ENCODE assay signal across 1 cellular context in the genomic region with DNA sequence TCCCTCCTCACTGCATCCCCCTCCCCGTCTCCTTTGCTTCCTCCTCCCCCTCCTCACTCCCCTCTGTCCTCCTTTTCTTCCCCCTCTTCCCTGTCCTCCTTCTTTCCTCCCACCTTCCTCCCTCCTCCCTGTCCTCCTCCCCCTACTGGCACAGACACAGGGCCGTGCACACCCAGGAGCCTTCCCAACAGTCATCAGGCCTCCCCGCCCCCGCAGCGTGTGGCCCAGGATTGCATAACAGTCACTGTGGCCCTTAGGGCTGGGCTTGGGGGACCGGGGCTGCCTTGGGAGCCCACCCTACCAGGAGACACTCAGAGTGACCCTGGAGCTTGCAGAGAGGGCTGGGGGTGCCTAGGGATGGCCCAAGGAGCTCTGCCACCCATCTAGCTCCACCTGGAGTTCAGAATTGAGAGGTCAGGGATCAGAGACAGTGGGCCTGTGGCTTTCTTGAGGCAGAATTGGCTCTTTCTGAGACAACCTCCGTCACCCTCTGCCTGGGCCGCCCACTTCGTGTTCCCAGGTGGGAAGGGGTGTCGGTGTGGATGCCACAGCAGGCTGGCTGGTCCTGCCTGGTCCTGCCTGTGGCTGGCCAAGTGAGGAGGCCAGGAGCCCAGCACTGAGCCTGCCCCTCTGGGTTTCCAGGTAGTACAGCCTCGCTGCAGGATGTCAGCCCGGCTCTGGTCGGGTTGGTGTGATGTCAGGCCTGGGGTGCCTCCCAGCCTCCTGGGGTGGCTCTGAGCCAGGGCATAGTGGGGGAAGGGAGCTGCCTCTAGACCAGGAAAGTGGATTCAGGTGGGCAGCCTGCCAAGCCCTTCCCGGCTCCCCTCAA.
TF ChIP-seq lines count a peak whose summit lies in the region.

No MANE protein-coding gene starts in this region.

TF ChIP-seq in K562, 482 proteins besides CTCF, POLR2A, EP300 and RAD21 (continues in another document):
- no peak for TF ChIP-seq PRPF4 (IDR thresholded peaks at IDR 0.05; ENCODE audit: insufficient read depth, low read depth, low read length, poor library complexity, severe bottlenecking)
- TF ChIP-seq CREM (IDR thresholded peaks at IDR 0.05; ENCODE audit: low read depth), result peak; percentile 74
- no peak for TF ChIP-seq ZNF696 (CRISPR knock-in tag; conservative IDR thresholded peaks at IDR 0.05)
- peak; percentile 94 for TF ChIP-seq CEBPG (CRISPR knock-in tag; IDR thresholded peaks at IDR 0.05)
- peak; percentile 84 to 87 for TF ChIP-seq CEBPG (tag; conservative IDR thresholded peaks at IDR 0.05 in 1 of 2, IDR thresholded peaks at IDR 0.05 in 1 of 2)
- TF ChIP-seq THRA (IDR thresholded peaks at IDR 0.05), result no peak
- TF ChIP-seq RAD51 (IDR thresholded peaks at IDR 0.05; ENCODE audit: borderline replicate concordance, low read depth), result peak; percentile 20; the same call in 1 of the 2 replicates
- TF ChIP-seq ZC3H8 (IDR thresholded peaks at IDR 0.05), result no peak
- TF ChIP-seq MEIS2 (IDR thresholded peaks at IDR 0.05; ENCODE audit: partially characterized antibody), result no peak
- TF ChIP-seq FOXK2 (conservative IDR thresholded peaks at IDR 0.05 in 1 of 2, IDR thresholded peaks at IDR 0.05 in 1 of 2; ENCODE audit: low read depth in 2 of 2), result peak in 1 of 2 experiments; percentile 21; a peak in 1 of 4 replicates
- no peak for TF ChIP-seq ATF1 (CRISPR knock-in tag; IDR thresholded peaks at IDR 0.05)
- peak; percentile 48 for TF ChIP-seq ATF1 (tag; IDR thresholded peaks at IDR 0.05)
- no peak for TF ChIP-seq THAP7 (CRISPR knock-in tag; IDR thresholded peaks at IDR 0.05)
- no peak for TF ChIP-seq FUS (optimal IDR thresholded peaks at IDR 0.05; ENCODE audit: low read depth, low read length)
- TF ChIP-seq, protein P1, sequence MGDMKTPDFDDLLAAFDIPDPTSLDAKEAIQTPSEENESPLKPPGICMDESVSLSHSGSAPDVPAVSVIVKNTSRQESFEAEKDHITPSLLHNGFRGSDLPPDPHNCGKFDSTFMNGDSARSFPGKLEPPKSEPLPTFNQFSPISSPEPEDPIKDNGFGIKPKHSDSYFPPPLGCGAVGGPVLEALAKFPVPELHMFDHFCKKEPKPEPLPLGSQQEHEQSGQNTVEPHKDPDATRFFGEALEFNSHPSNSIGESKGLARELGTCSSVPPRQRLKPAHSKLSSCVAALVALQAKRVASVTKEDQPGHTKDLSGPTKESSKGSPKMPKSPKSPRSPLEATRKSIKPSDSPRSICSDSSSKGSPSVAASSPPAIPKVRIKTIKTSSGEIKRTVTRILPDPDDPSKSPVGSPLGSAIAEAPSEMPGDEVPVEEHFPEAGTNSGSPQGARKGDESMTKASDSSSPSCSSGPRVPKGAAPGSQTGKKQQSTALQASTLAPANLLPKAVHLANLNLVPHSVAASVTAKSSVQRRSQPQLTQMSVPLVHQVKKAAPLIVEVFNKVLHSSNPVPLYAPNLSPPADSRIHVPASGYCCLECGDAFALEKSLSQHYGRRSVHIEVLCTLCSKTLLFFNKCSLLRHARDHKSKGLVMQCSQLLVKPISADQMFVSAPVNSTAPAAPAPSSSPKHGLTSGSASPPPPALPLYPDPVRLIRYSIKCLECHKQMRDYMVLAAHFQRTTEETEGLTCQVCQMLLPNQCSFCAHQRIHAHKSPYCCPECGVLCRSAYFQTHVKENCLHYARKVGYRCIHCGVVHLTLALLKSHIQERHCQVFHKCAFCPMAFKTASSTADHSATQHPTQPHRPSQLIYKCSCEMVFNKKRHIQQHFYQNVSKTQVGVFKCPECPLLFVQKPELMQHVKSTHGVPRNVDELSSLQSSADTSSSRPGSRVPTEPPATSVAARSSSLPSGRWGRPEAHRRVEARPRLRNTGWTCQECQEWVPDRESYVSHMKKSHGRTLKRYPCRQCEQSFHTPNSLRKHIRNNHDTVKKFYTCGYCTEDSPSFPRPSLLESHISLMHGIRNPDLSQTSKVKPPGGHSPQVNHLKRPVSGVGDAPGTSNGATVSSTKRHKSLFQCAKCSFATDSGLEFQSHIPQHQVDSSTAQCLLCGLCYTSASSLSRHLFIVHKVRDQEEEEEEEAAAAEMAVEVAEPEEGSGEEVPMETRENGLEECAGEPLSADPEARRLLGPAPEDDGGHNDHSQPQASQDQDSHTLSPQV (IDR thresholded peaks at IDR 0.05), result peak; percentile 70
- TF ChIP-seq ZMIZ1 (IDR thresholded peaks at IDR 0.05; ENCODE audit: low read depth in 2 of 2, low read length in 2 of 2), result no peak
- no peak for TF ChIP-seq PRDM10 (IDR thresholded peaks at IDR 0.05; ENCODE audit: partially characterized antibody)
- no peak for TF ChIP-seq SAFB (IDR thresholded peaks at IDR 0.05; ENCODE audit: borderline replicate concordance, low read depth, low read length)
- no peak for TF ChIP-seq YY1 (IDR thresholded peaks at IDR 0.05; ENCODE audit: borderline replicate concordance in 1 of 3, control insufficient read depth in 1 of 3, extremely low read depth in 1 of 3, insufficient read depth in 3 of 3, insufficient read length in 1 of 3, insufficient replicate concordance in 2 of 3, low read depth in 1 of 3, low read length in 2 of 3)
- TF ChIP-seq ATF7 (IDR thresholded peaks at IDR 0.05), result peak; percentile 42; the same call in 1 of the 2 replicates
- TF ChIP-seq, protein P2, sequence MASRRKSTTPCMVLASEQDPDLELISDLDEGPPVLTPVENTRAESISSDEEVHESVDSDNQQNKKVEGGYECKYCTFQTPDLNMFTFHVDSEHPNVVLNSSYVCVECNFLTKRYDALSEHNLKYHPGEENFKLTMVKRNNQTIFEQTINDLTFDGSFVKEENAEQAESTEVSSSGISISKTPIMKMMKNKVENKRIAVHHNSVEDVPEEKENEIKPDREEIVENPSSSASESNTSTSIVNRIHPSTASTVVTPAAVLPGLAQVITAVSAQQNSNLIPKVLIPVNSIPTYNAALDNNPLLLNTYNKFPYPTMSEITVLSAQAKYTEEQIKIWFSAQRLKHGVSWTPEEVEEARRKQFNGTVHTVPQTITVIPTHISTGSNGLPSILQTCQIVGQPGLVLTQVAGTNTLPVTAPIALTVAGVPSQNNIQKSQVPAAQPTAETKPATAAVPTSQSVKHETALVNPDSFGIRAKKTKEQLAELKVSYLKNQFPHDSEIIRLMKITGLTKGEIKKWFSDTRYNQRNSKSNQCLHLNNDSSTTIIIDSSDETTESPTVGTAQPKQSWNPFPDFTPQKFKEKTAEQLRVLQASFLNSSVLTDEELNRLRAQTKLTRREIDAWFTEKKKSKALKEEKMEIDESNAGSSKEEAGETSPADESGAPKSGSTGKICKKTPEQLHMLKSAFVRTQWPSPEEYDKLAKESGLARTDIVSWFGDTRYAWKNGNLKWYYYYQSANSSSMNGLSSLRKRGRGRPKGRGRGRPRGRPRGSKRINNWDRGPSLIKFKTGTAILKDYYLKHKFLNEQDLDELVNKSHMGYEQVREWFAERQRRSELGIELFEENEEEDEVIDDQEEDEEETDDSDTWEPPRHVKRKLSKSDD (conservative IDR thresholded peaks at IDR 0.05; ENCODE audit: low read length), result no peak
- no peak for TF ChIP-seq LCOR (CRISPR knock-in tag; IDR thresholded peaks at IDR 0.05)
- TF ChIP-seq, protein P3, sequence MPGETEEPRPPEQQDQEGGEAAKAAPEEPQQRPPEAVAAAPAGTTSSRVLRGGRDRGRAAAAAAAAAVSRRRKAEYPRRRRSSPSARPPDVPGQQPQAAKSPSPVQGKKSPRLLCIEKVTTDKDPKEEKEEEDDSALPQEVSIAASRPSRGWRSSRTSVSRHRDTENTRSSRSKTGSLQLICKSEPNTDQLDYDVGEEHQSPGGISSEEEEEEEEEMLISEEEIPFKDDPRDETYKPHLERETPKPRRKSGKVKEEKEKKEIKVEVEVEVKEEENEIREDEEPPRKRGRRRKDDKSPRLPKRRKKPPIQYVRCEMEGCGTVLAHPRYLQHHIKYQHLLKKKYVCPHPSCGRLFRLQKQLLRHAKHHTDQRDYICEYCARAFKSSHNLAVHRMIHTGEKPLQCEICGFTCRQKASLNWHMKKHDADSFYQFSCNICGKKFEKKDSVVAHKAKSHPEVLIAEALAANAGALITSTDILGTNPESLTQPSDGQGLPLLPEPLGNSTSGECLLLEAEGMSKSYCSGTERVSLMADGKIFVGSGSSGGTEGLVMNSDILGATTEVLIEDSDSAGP (CRISPR knock-in tag; IDR thresholded peaks at IDR 0.05), result no peak
- TF ChIP-seq HNRNPUL1 (IDR thresholded peaks at IDR 0.05; ENCODE audit: low read length), result no peak
- no peak for TF ChIP-seq POLR2AphosphoS5 (IDR thresholded peaks at IDR 0.05; ENCODE audit: control insufficient read depth, insufficient read depth, low read depth, low read length)
- no peak for TF ChIP-seq ZNF3 (CRISPR knock-in tag; IDR thresholded peaks at IDR 0.05)
- TF ChIP-seq MAFF (IDR thresholded peaks at IDR 0.05; ENCODE audit: low read length), result no peak
- TF ChIP-seq CCNT2 (IDR thresholded peaks at IDR 0.05; ENCODE audit: borderline replicate concordance, extremely low read depth, insufficient read length, low read depth, low read length), result peak; percentile 25
- TF ChIP-seq, protein P4, sequence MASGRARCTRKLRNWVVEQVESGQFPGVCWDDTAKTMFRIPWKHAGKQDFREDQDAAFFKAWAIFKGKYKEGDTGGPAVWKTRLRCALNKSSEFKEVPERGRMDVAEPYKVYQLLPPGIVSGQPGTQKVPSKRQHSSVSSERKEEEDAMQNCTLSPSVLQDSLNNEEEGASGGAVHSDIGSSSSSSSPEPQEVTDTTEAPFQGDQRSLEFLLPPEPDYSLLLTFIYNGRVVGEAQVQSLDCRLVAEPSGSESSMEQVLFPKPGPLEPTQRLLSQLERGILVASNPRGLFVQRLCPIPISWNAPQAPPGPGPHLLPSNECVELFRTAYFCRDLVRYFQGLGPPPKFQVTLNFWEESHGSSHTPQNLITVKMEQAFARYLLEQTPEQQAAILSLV (tag; IDR thresholded peaks at IDR 0.05), result peak; percentile 65
